14 cellular contexts compared by ENCODE assay signal in the genomic region with DNA sequence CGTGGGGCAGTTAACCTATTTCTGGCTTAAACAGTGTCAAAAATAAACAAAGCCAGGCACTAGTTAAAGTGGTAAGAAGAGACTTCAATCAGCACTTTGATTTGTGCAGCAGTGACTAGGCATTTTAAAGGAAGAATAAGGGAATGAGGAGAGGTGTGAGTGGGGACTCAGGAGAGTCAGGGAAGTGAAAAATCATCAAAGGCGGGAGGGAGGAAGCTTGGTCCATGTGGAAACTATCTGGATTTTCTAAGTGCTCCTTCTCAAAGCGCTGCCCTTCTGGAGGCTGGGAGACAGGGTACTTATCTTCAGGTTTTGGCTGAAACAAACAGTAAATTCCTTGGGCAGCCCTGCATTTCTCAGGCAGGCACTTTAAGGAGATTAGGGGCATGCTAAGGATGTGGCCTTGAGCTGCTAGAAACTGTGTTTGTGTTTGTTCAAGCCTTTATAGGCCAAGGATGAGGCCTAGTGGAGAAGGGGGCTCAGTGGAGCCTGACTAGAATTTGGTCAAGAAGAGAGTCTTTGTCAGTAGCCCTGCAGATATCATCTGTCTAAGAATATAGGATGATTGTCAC.
DNase-seq lines count a peak whose midpoint lies in the region; ATAC-seq and TF ChIP-seq lines count a peak whose summit lies in the region.
"Had no signal": no experiment of that assay in that cellular context is flagged by ENCODE, and none has a peak within 500 bp of the region (broad histone marks: within the 10 kb centered on the region; RNA-seq: fewer than 3 reads in every experiment).

No MANE protein-coding gene starts in this region.

- peaks cover 8% of the 10 kb centered on the region for H3K9me3 ChIP-seq in MG63
- peaks cover 0 to 6% of the 10 kb centered on the region in 2 donors for H3K9me3 ChIP-seq in duodenal mucosa (ENCODE audit: control insufficient read depth in 1 of 2, low read length in 2 of 2)
- H3K9me3 ChIP-seq in neural progenitor cell (ENCODE audit: low read depth), result no peaks in the 10 kb centered on the region
- no peaks in the 10 kb centered on the region for H3K9me3 ChIP-seq in CD8-positive, alpha-beta T cell (ENCODE audit: low read length)
- H3K9me3 ChIP-seq: testis had no signal

- peaks cover 16% of the 10 kb centered on the region for H3K9me3 Mint-ChIP-seq in neural progenitor cell
- H3K9me3 Mint-ChIP-seq in CD8-positive, alpha-beta T cell, result peaks cover 2% of the 10 kb centered on the region

- H3K9ac ChIP-seq in duodenal mucosa (ENCODE audit: low read depth in 1 of 2, low read length in 2 of 2) (no peak overlapping the region), neural progenitor cell (no peak overlapping the region)

- H3K4me2 ChIP-seq in neural progenitor cell, result no peak overlapping the region

- intact Hi-C loops in CD8-positive, alpha-beta T cell (cut with DNase I, micrococcal nuclease), result no loop called here

- H3K36me3 ChIP-seq in MG63 (peaks cover 2% of the 10 kb centered on the region; the same call in 1 of the 2 replicates), duodenal mucosa (ENCODE audit: control insufficient read depth in 1 of 2, insufficient read depth in 2 of 2, low read length in 2 of 2) (no peaks in the 10 kb centered on the region), neural progenitor cell (no peaks in the 10 kb centered on the region)
- H3K36me3 ChIP-seq in CD8-positive, alpha-beta T cell (ENCODE audit: insufficient read depth, low read length), result no peaks in the 10 kb centered on the region
- H3K36me3 ChIP-seq: WERI-Rb-1 had no signal

- no peak overlapping the region for H3K4me3 Mint-ChIP-seq in neural progenitor cell
- H3K4me3 Mint-ChIP-seq in CD8-positive, alpha-beta T cell, result no peak overlapping the region

- H3K27me3 ChIP-seq in MG63, result no peaks in the 10 kb centered on the region
- no peaks in the 10 kb centered on the region for H3K27me3 ChIP-seq in duodenal mucosa (ENCODE audit: control insufficient read depth in 1 of 2, insufficient read depth in 2 of 2, low read length in 2 of 2)
- no peaks in the 10 kb centered on the region for H3K27me3 ChIP-seq in neural progenitor cell
- no peaks in the 10 kb centered on the region for H3K27me3 ChIP-seq in CD8-positive, alpha-beta T cell (ENCODE audit: insufficient read depth, low read length)
- H3K27me3 ChIP-seq: testis had no signal

- TF ChIP-seq CTCF in neural progenitor cell (IDR thresholded peaks at IDR 0.05), result no peak
- TF ChIP-seq CTCF in CD8-positive, alpha-beta T cell (IDR thresholded peaks at IDR 0.05), result no peak

- no peaks in the 10 kb centered on the region for H4K20me1 ChIP-seq in neural progenitor cell (ENCODE audit: low read depth)

- peak overlapping the region; percentile 20 for H2AFZ ChIP-seq in neural progenitor cell (replicated peaks)

- peak; percentile 24 for DNase-seq in A172 (ENCODE audit: low spot score)
- peak; percentile 33 for DNase-seq in MG63
- peak; percentile 44 for DNase-seq in neural progenitor cell (ENCODE audit: low spot score)
- DNase-seq in CD8-positive, alpha-beta T cell, result no peak
- DNase-seq in activated gamma-delta T cell (lab: John Stamatoyannopoulos, UW), result no peak
- no peak for DNase-seq in activated CD4-positive, alpha-beta T cell treated with anti-CD3 and anti-CD28 coated beads, Interleukin-2, amount 50 U/mL, for 4 hours
- no peak for DNase-seq in COLO829 (ENCODE audit: low spot score)
- DNase-seq: amniotic stem cell, NCI-H69, SIG-M5, testis, WERI-Rb-1 had no signal

- no peak overlapping the region for H3K4me3 ChIP-seq in MG63
- H3K4me3 ChIP-seq in duodenal mucosa (ENCODE audit: low read depth in 1 of 2, low read length in 2 of 2), result no peak overlapping the region
- no peak overlapping the region for H3K4me3 ChIP-seq in neural progenitor cell
- H3K4me3 ChIP-seq in CD8-positive, alpha-beta T cell (ENCODE audit: low read depth, low read length), result no peak overlapping the region
- H3K4me3 ChIP-seq: lung, testis had no signal

- peaks cover 12% of the 10 kb centered on the region for H3K4me1 Mint-ChIP-seq in neural progenitor cell
- H3K4me1 Mint-ChIP-seq in CD8-positive, alpha-beta T cell (ENCODE audit: low read depth), result no peaks in the 10 kb centered on the region

- CTCF ChIA-PET in CD8-positive, alpha-beta T cell (lab: Charles Lee), result no interaction called here

- H3K27me3 Mint-ChIP-seq in neural progenitor cell (ENCODE audit: insufficient read depth, low read depth), result peaks cover 7% of the 10 kb centered on the region
- peaks cover 6% of the 10 kb centered on the region for H3K27me3 Mint-ChIP-seq in CD8-positive, alpha-beta T cell (ENCODE audit: low read depth)

- H3K79me2 ChIP-seq in neural progenitor cell (ENCODE audit: low read depth), result no peaks in the 10 kb centered on the region

- POLR2A ChIA-PET in CD8-positive, alpha-beta T cell (lab: Charles Lee), result interaction anchor here (0.7 kb wide), 1 partner anchor 141 kb away, joined by 3 read pairs; no protein-coding TSS in a partner anchor

- ATAC-seq in CD8-positive, alpha-beta T cell, result no peak

- H3K4me1 ChIP-seq in duodenal mucosa (ENCODE audit: control insufficient read depth in 1 of 2, insufficient read depth in 2 of 2, low read length in 2 of 2) (no peaks in the 10 kb centered on the region), neural progenitor cell (peaks cover 16% of the 10 kb centered on the region)
- no peaks in the 10 kb centered on the region for H3K4me1 ChIP-seq in CD8-positive, alpha-beta T cell (ENCODE audit: insufficient read depth, low read length)
- H3K4me1 ChIP-seq: testis had no signal

- H3K27ac ChIP-seq in duodenal mucosa (ENCODE audit: low read depth, low read length) (peak overlapping the region; percentile 6), neural progenitor cell (no peak overlapping the region)
- H3K27ac ChIP-seq in CD8-positive, alpha-beta T cell (ENCODE audit: low read depth, low read length), result no peak overlapping the region
- H3K27ac ChIP-seq: testis, WERI-Rb-1 had no signal

- H3K36me3 Mint-ChIP-seq in neural progenitor cell, result peaks cover 2% of the 10 kb centered on the region
- no peaks in the 10 kb centered on the region for H3K36me3 Mint-ChIP-seq in CD8-positive, alpha-beta T cell

- H3F3A ChIP-seq in neural progenitor cell (ENCODE audit: low read depth), result peaks cover 10% of the 10 kb centered on the region

- peak overlapping the region; percentile 0 for H3K27ac Mint-ChIP-seq in neural progenitor cell
- H3K27ac Mint-ChIP-seq in CD8-positive, alpha-beta T cell, result no peak overlapping the region

Comparison
In these comparisons a context has a peak if more than half of its experiments do, and no peak if none do; other contexts are left out.
1. DNase-seq: peak in A172 (single experiment), MG63 (single experiment) and neural progenitor cell (single experiment); none in CD8-positive, alpha-beta T cell (0 of 7), activated gamma-delta T cell (single experiment), activated CD4-positive, alpha-beta T cell treated with anti-CD3 and anti-CD28 coated beads, Interleukin-2, amount 50 U/mL, for 4 hours (0 of 2) and COLO829 (single experiment).